Comparison of ENCODE assay signal across 9 cellular contexts in genomic region chr19:13841339-13842293, GRCh38. TPM values are rescaled to one million over a fixed set of nuclear protein-coding genes. Genes with fewer than 3 reads are reported as not detected.
DNase-seq lines count a peak whose midpoint lies in the region; ATAC-seq and TF ChIP-seq lines count a peak whose summit lies in the region.
"Had no signal": no experiment of that assay in that cellular context is flagged by ENCODE, and none has a peak within 500 bp of the region (broad histone marks: within the 10 kb centered on the region; RNA-seq: fewer than 3 reads in every experiment).

No MANE protein-coding gene starts in this region.

- H3K4me1 ChIP-seq in liver (ENCODE audit: control insufficient read depth in 4 of 4, insufficient read depth in 4 of 4, low read length in 3 of 4) = peaks cover 2 to 9% (median 6%) of the 10 kb centered on the region in 4 donors
- peaks cover 24 to 68% of the 10 kb centered on the region in 2 donors for H3K4me1 ChIP-seq in thyroid gland

- ATAC-seq in GM19395 (IDR thresholded peaks at IDR 0.05; ENCODE audit: unreplicated experiment) = no peak

- H3K4me1 Mint-ChIP-seq in chondrocyte (ENCODE audit: low read depth) = peaks cover 45% of the 10 kb centered on the region

- H3K27ac ChIP-seq in liver (ENCODE audit: low read depth in 1 of 2, low read length in 2 of 2) (peak overlapping the region; percentile 94 to 97), thyroid gland (peak overlapping the region; percentile 92 to 99 (median 96))

- peak overlapping the region; percentile 37 to 60 for H3K9ac ChIP-seq in liver (ENCODE audit: low read depth in 1 of 2, low read length in 2 of 2)

- H3K4me3 ChIP-seq in GM08714 (ENCODE audit: low read length) (peak overlapping the region; percentile 75), liver (ENCODE audit: low read depth in 1 of 3, low read length in 3 of 3) (peak overlapping the region; percentile 63 to 82 (median 65)), thyroid gland (replicated peaks in 1 of 3) (peak overlapping the region; percentile 33 to 94 (median 84))

- intact Hi-C loops in thyroid gland (cut with DNase I) = loop anchor here (5.0 kb wide), 1 partner anchor 44 kb away; the partner anchor contains the start of gene ZSWIM4

- no peaks in the 10 kb centered on the region for H3K9me3 Mint-ChIP-seq in chondrocyte (ENCODE audit: low read depth)

- H3K27me3 ChIP-seq in liver (ENCODE audit: control insufficient read depth in 4 of 4, insufficient read depth in 4 of 4, low read length in 3 of 4) (no peaks in the 10 kb centered on the region), thyroid gland (no peaks in the 10 kb centered on the region)

- peak overlapping the region; percentile 98 for H3K27ac Mint-ChIP-seq in chondrocyte (ENCODE audit: unreplicated experiment)

- H3K9me3 ChIP-seq in liver (ENCODE audit: control insufficient read depth in 4 of 4, low read length in 3 of 4) = no peaks in the 10 kb centered on the region
- no peaks in the 10 kb centered on the region for H3K9me3 ChIP-seq in thyroid gland

- peaks cover 24% of the 10 kb centered on the region for H3K36me3 Mint-ChIP-seq in chondrocyte (ENCODE audit: low read depth)

- WGBS in liver = 48% methylated on average over 24 of the region's 24 CpGs
- WGBS in thyroid gland, 2 donors = 18 to 31% methylated on average over 13 to 19 of the region's 24 CpGs

- H3K27me3 Mint-ChIP-seq in chondrocyte (ENCODE audit: low read depth) = no peaks in the 10 kb centered on the region

- TF ChIP-seq CTCF in chondrocyte (IDR thresholded peaks at IDR 0.05) (no peak), liver (IDR thresholded peaks at IDR 0.05; ENCODE audit: low read depth, low read length, missing input control) (no peak), thyroid gland (IDR thresholded peaks at IDR 0.05) (no peak)

- no peaks in the 10 kb centered on the region for H3K36me3 ChIP-seq in liver (ENCODE audit: control insufficient read depth in 4 of 4, insufficient read depth in 3 of 4, low read depth in 1 of 4, low read length in 3 of 4)
- H3K36me3 ChIP-seq in thyroid gland = no peaks in the 10 kb centered on the region

- no peak for TF ChIP-seq POLR2A in thyroid gland (IDR thresholded peaks at IDR 0.05)

- no peak for TF ChIP-seq RAD21 in liver (IDR thresholded peaks at IDR 0.05)

- peak overlapping the region; percentile 97 for H3K4me3 Mint-ChIP-seq in chondrocyte (ENCODE audit: unreplicated experiment)

- DNase-seq in RPMI8226 (peak; percentile 75), chondrocyte (ENCODE audit: low spot score) (peak; percentile 94), thyroid gland (peak; percentile 48 to 52), COLO668 (lab: John Stamatoyannopoulos, UW; ENCODE audit: unreplicated experiment) (no peak), NCI-H187 (lab: John Stamatoyannopoulos, UW) (no peak)

TF ChIP-seq in liver, 16 proteins besides CTCF, POLR2A, EP300 and RAD21:
- TF ChIP-seq HNF4A (conservative IDR thresholded peaks at IDR 0.05) = no peak

RNA-seq across cellular contexts. Expression of gene NANOS3, which starts 35.3 kb away (rescaled TPM):
- total RNA-seq in chondrocyte (4.4 to 6.7 TPM (median 4.7 TPM) in 3 replicates), liver (not detected), thyroid gland (not detected)
- polyA plus RNA-seq in liver = not detected
- total RNA-seq: SK-MEL-5 had no signal

RNA-seq across cellular contexts. Expression of gene ZSWIM4, which starts 46.4 kb away (rescaled TPM):
- total RNA-seq in chondrocyte (6.8 to 10.6 TPM (median 9.5 TPM) in 3 replicates), liver (1 to 10 TPM; 1.6 to 2.2 TPM), thyroid gland (10 to 100 TPM in 1 of 4 donors, 1 to 10 TPM in 3; 6.9 to 15.6 (median 8.9) TPM)
- under 1 TPM; 0.14 to 0.75 TPM for polyA plus RNA-seq in liver

Comparison
In these comparisons a context has a peak if more than half of its experiments do, and no peak if none do; other contexts are left out.
1. DNase-seq: peak in RPMI8226 (single experiment), chondrocyte (single experiment) and thyroid gland (2 of 2); none in COLO668 (single experiment) and NCI-H187 (0 of 2).
2. Peak in every context shown above with its lines, with median percentiles within 50 percentile points of each other: H3K4me3 ChIP-seq.